Comparison of ENCODE assay signal across 19 cellular contexts in the genomic region with DNA sequence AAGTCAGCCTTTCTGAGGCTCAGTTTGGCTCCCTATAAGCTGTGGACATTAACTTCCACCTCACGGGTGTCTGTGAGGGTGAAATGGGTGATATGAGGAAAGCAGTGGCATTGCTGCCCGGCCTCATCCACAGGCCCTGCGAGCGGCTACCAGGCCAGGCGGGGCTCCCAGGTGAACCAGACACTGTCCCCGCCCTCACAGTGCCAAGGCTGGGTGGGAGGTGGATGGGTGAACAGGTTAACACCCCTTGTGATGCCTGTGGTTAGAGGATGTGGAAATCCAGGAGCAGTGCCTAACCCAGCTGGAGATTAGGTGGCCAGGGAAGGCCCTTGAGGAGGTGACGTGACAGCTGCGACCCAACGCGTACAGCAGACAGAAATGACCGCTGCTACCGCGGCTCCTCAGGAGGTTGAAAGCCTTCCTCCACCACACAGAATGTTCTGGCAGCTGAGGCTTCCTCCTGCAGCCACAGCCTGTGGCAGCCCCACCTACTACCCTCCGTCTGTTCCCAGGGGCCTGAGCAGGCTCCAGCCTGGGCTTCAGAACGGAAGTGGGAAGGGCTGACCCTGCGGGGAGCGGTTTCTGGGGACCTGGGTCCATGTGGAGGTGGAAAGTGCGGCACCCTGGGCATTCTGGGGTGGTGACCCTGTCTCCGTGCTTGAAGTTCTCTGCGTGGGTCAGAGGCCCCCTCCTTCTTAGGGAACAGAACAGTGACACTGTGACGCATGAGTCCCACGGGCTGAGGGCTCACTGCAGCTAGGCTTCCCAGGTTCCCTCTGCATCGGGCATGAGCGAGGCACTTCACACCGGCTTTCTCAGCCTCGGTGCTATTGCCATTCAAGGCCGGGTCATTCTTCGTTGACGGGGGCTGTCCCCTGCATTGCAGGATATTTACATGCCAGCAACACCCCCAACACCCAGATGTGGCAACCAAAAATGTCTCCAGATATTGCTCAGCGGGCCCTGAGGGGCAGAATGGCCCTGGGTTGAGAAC.
"Had no signal": no experiment of that assay in that cellular context is flagged by ENCODE, and none has a peak within 500 bp of the region (broad histone marks: within the 10 kb centered on the region; RNA-seq: fewer than 3 reads in every experiment).

No MANE protein-coding gene starts in this region.

- H3K27ac Mint-ChIP-seq: activated B cell treated with CpG ODN at 0.5 μM for 24 hours; activated CD4-positive, alpha-beta memory T cell treated with anti-CD3 and anti-CD28 coated beads for 36 hours; activated T-helper 1 cell treated with anti-CD3 and anti-CD28 coated beads, Interleukin-12 subunit alpha, Interleukin-12 subunit beta, Interleukin-2, Interleukin-4 antibody, amounts not matched to agents 30 ng/mL and 10 ng/mL and 1 ng/mL, durations not matched to agents 14 hours and 24 hours and 36 hours; immature natural killer cell; natural killer cell treated with Interleukin-12 subunit alpha and Interleukin-12 subunit beta and Interleukin-15 and Interleukin-18, amount 100 ng/mL, for 72 hours; stimulated activated naive CD8-positive, alpha-beta T cell treated with anti-CD3 and anti-CD28 coated beads, Interleukin-15, Interleukin-2, amounts not matched to agents 100 ng/mL and 50 ng/mL, for 24 hours had no signal

- H3K9me3 Mint-ChIP-seq: immature natural killer cell; natural killer cell treated with Interleukin-12 subunit alpha and Interleukin-12 subunit beta and Interleukin-15 and Interleukin-18, amount 100 ng/mL, for 72 hours had no signal

- H3K9me3 ChIP-seq: lower lobe of right lung, transverse colon, uterus had no signal

- H3K27me3 Mint-ChIP-seq: activated B cell treated with CpG ODN at 0.5 μM for 24 hours; activated CD4-positive, alpha-beta memory T cell treated with anti-CD3 and anti-CD28 coated beads for 36 hours; natural killer cell treated with Interleukin-12 subunit alpha and Interleukin-12 subunit beta and Interleukin-15 and Interleukin-18, amount 100 ng/mL, for 72 hours; stimulated activated naive CD8-positive, alpha-beta T cell treated with anti-CD3 and anti-CD28 coated beads, Interleukin-15, Interleukin-2, amounts not matched to agents 100 ng/mL and 50 ng/mL, for 24 hours had no signal

- H3K4me1 ChIP-seq: lower lobe of right lung, uterus had no signal

- DNase-seq: activated B cell treated with CpG ODN at 0.5 μM for 24 hours; activated CD4-positive, alpha-beta memory T cell treated with anti-CD3 and anti-CD28 coated beads for 36 hours; activated CD4-positive, alpha-beta T cell treated with anti-CD3 and anti-CD28 coated beads for 4 hours; activated gamma-delta T cell treated with Interleukin-2 at 50 U/mL for 16 hours; activated T-cell treated with anti-CD3 and anti-CD28 coated beads for 4 hours; central memory CD4-positive, alpha-beta T cell; cortex of kidney; erythroblast; immature natural killer cell; lower lobe of right lung; retina; SW 1271; transverse colon; uterus had no signal

- H3K27ac ChIP-seq: lower lobe of right lung, skin epidermis, transverse colon, uterus had no signal

- H3K4me3 Mint-ChIP-seq: activated B cell treated with CpG ODN at 0.5 μM for 24 hours; activated CD4-positive, alpha-beta memory T cell treated with anti-CD3 and anti-CD28 coated beads for 36 hours; activated T-helper 1 cell treated with anti-CD3 and anti-CD28 coated beads, Interleukin-12 subunit alpha, Interleukin-12 subunit beta, Interleukin-2, Interleukin-4 antibody, amounts not matched to agents 30 ng/mL and 10 ng/mL and 1 ng/mL, durations not matched to agents 14 hours and 24 hours and 36 hours; immature natural killer cell; natural killer cell treated with Interleukin-12 subunit alpha and Interleukin-12 subunit beta and Interleukin-15 and Interleukin-18, amount 100 ng/mL, for 72 hours; stimulated activated naive CD8-positive, alpha-beta T cell treated with anti-CD3 and anti-CD28 coated beads, Interleukin-15, Interleukin-2, amounts not matched to agents 100 ng/mL and 50 ng/mL, for 24 hours had no signal

- ATAC-seq: activated naive CD4-positive, alpha-beta T cell treated with anti-CD3 and anti-CD28 coated beads, Interleukin-2, amount 50 U/mL, for 72 hours; lower lobe of right lung had no signal

- H3K4me1 Mint-ChIP-seq: activated B cell treated with CpG ODN at 0.5 μM for 24 hours had no signal

- H3K4me3 ChIP-seq: lower lobe of right lung, skin epidermis, transverse colon, uterus had no signal

- H3K27me3 ChIP-seq: transverse colon, uterus had no signal

- H3K36me3 ChIP-seq: uterus had no signal
